8 cellular contexts compared by ENCODE assay signal in genomic region chrX:134548257-134548732, GRCh38.
A peak's percentile ranks its signal among the peaks of the same experiment; 100 is the strongest.
DNase-seq lines count a peak whose midpoint lies in the region; ATAC-seq lines count a peak whose summit lies in the region.

No MANE protein-coding gene starts in this region.

- H3K18ac ChIP-seq in mesenchymal stem cell (ENCODE audit: low read depth in 1 of 2, low read length in 2 of 2) = no peak overlapping the region

- no peak overlapping the region for H2BK5ac ChIP-seq in mesenchymal stem cell (ENCODE audit: low read depth, low read length, poor library complexity, severe bottlenecking)

- no peak overlapping the region for H3K14ac ChIP-seq in mesenchymal stem cell (ENCODE audit: low read length in 2 of 2)

- H3K9ac ChIP-seq in HUES64 (ENCODE audit: low read depth, low read length) = peak overlapping the region; percentile 72; the same call in 1 of the 2 replicates
- H3K9ac ChIP-seq in adipocyte (ENCODE audit: low read length) = peak overlapping the region; percentile 90
- peak overlapping the region; percentile 91 for H3K9ac ChIP-seq in mesenchymal stem cell (ENCODE audit: low read length)

- peak overlapping the region; percentile 66 for H3K4me2 ChIP-seq in mesenchymal stem cell (ENCODE audit: low read length, poor library complexity, severe bottlenecking)

- H2AK5ac ChIP-seq in mesenchymal stem cell (ENCODE audit: low read length, severe bottlenecking) = no peak overlapping the region

- DNase-seq in GDM1 (lab: John Stamatoyannopoulos, UW) = peak; percentile 5
- no peak for DNase-seq in adipocyte (ENCODE audit: low read depth)
- peak; percentile 31 for DNase-seq in mesenchymal stem cell
- DNase-seq in mesenteric fat pad (ENCODE audit: low spot score) = no peak
- no peak for DNase-seq in NCI-H2081 treated with DMSO at 0.1 percent for 48 hours (lab: John Stamatoyannopoulos, UW)
- no peak for DNase-seq in putamen (ENCODE audit: low spot score)

- H2AFZ ChIP-seq in mesenchymal stem cell (ENCODE audit: low read depth, low read length) = no peak overlapping the region

- H3K27me3 ChIP-seq in HUES64 (ENCODE audit: insufficient read depth, low read length) = peaks cover 50% of the 10 kb centered on the region
- no peaks in the 10 kb centered on the region for H3K27me3 ChIP-seq in adipocyte (replicated peaks; ENCODE audit: control insufficient read depth, insufficient read depth, low read length)
- H3K27me3 ChIP-seq in mesenchymal stem cell (ENCODE audit: control insufficient read depth in 1 of 2, insufficient read depth in 1 of 2, low read length in 2 of 2) = peaks cover 0 to 10% of the 10 kb centered on the region in 2 experiments

- H3K36me3 ChIP-seq in HUES64 (ENCODE audit: insufficient read depth, low read length) (no peaks in the 10 kb centered on the region), adipocyte (ENCODE audit: control insufficient read depth, insufficient read depth, low read length, severe bottlenecking) (no peaks in the 10 kb centered on the region), mesenchymal stem cell (ENCODE audit: control insufficient read depth in 1 of 2, insufficient read depth in 2 of 2, low read depth in 1 of 2, low read length in 2 of 2) (peaks cover 6 to 21% of the 10 kb centered on the region in 2 experiments)

- H4K91ac ChIP-seq in mesenchymal stem cell (ENCODE audit: low read length) = no peak overlapping the region

- H3K27ac ChIP-seq in HUES64 (ENCODE audit: low read depth, low read length) = peak overlapping the region; percentile 72; the same call in 1 of the 2 replicates
- H3K27ac ChIP-seq in mesenchymal stem cell (ENCODE audit: low read length, poor library complexity, severe bottlenecking) = peak overlapping the region; percentile 90

- no peak overlapping the region for H2BK15ac ChIP-seq in mesenchymal stem cell (ENCODE audit: low read depth, poor library complexity, severe bottlenecking)

- H2BK12ac ChIP-seq in mesenchymal stem cell (ENCODE audit: low read length in 2 of 2) = no peak overlapping the region

- no peak overlapping the region for H2BK120ac ChIP-seq in mesenchymal stem cell (ENCODE audit: low read depth, low read length)

- peak overlapping the region; percentile 71 for H3K4me3 ChIP-seq in HUES64 (ENCODE audit: low read length)
- H3K4me3 ChIP-seq in adipocyte (ENCODE audit: low read length) = peak overlapping the region; percentile 82
- H3K4me3 ChIP-seq in mesenchymal stem cell (ENCODE audit: insufficient read depth in 1 of 2, low read depth in 1 of 2, low read length in 2 of 2) = peak overlapping the region; percentile 75 to 79

- H4K8ac ChIP-seq in mesenchymal stem cell (ENCODE audit: low read length) = no peak overlapping the region

- ATAC-seq in HG02981 (IDR thresholded peaks at IDR 0.05; ENCODE audit: unreplicated experiment) = no peak

- H3K4me1 ChIP-seq in HUES64 (ENCODE audit: insufficient read depth, low read length) (peaks cover 47% of the 10 kb centered on the region), adipocyte (ENCODE audit: control insufficient read depth, insufficient read depth, low read length) (peaks cover 29% of the 10 kb centered on the region), mesenchymal stem cell (ENCODE audit: control insufficient read depth, insufficient read depth, low read depth, low read length) (peaks cover 11% of the 10 kb centered on the region)

- H3K9me3 ChIP-seq in HUES64 (ENCODE audit: insufficient read depth, low read depth, low read length) = no peaks in the 10 kb centered on the region
- H3K9me3 ChIP-seq in adipocyte (ENCODE audit: control insufficient read depth, low read length) = no peaks in the 10 kb centered on the region
- no peaks in the 10 kb centered on the region for H3K9me3 ChIP-seq in mesenchymal stem cell (ENCODE audit: control insufficient read depth, low read length)

- peaks cover 7% of the 10 kb centered on the region for H3K79me1 ChIP-seq in mesenchymal stem cell (replicated peaks; ENCODE audit: low read length, poor library complexity, severe bottlenecking)

- WGBS in HUES64 = 2% methylated on average over 15 of the region's 15 CpGs
- 1% methylated on average over 13 of the region's 15 CpGs for WGBS in mesenchymal stem cell

- no peak overlapping the region for H3K23ac ChIP-seq in mesenchymal stem cell (ENCODE audit: low read length in 2 of 2)

- H3K4ac ChIP-seq in mesenchymal stem cell (ENCODE audit: low read depth in 1 of 2, low read length in 2 of 2) = no peak overlapping the region

Comparison
In these comparisons a context has a peak if more than half of its experiments do, and no peak if none do; other contexts are left out.
1. DNase-seq: peak in GDM1 (single experiment) and mesenchymal stem cell (single experiment); none in adipocyte (single experiment), mesenteric fat pad (single experiment), NCI-H2081 treated with DMSO at 0.1 percent for 48 hours (single experiment) and putamen (single experiment).
2. Peak in every context shown above with its lines, with median percentiles within 50 percentile points of each other: H3K4me3 ChIP-seq and H3K9ac ChIP-seq.